ENCODE assay signal across 8 cellular contexts in the genomic region with DNA sequence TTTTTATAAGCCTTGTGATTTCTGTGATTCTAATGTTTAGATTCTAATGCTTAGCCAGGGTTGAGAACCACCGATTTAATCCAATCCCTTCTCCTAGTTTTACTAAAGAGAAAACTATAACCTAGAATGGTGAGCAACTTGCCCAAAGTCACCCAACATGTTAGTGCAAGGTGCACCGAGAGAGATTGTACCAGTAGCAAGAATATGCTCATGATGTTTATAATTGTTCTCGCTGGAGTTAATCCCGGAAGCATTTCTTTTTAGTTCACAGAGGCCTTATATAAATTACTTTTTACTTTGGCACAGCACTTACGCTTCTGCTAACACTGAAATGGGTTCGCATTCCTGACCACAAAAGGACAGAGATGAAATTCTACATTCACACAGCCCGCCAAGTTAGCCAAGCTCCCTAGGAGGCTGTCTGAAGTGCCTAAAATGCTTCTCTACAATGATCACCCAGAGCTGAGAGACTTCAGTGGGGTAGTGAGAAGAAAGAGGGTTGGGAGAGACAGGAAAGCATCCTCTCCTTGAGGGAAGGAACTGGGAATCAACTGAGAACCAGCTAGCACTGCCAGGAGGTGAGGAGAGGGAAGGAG. TPM values are rescaled to one million over a fixed set of nuclear protein-coding genes. Genes with fewer than 3 reads are reported as not detected.
DNase-seq lines count a peak whose midpoint lies in the region; ATAC-seq, FAIRE-seq and TF ChIP-seq lines count a peak whose summit lies in the region.

No MANE protein-coding gene starts in this region.

- POLR2A ChIA-PET in A549 (lab: Yijun Ruan, JAX) (interaction anchor here (0.7 to 1.5 kb wide), 7 partner anchors 9 to 115 kb away, joined by 4 to 10 read pairs (median 5); a partner anchor contains a TSS), MCF 10A (lab: Yijun Ruan, JAX) (interaction anchor here (0.7 to 2.6 kb wide), 6 partner anchors 14 to 216 kb away, joined by 3 to 25 read pairs (median 3); a partner anchor contains a TSS)

- no peak for TF ChIP-seq EP300 in A549 (IDR thresholded peaks at IDR 0.05)

- intact Hi-C loops in MCF 10A (cut with micrococcal nuclease) = no loop called here

- no peaks in the 10 kb centered on the region for H3K9me3 Mint-ChIP-seq in MCF 10A (ENCODE audit: unreplicated experiment)

- no peak for TF ChIP-seq RAD21 in A549 (conservative IDR thresholded peaks at IDR 0.05 in 1 of 2, IDR thresholded peaks at IDR 0.05 in 1 of 2)

- TF ChIP-seq POLR2A in A549 (IDR thresholded peaks at IDR 0.05; ENCODE audit: low read length) = no peak

- WGBS in A549 (ENCODE audit: missing lambda C conversion rate) = 80% methylated on average over 7 of the region's 7 CpGs

- H3K36me3 Mint-ChIP-seq in MCF 10A (ENCODE audit: insufficient read depth, unreplicated experiment) = peaks cover 8% of the 10 kb centered on the region

- no peaks in the 10 kb centered on the region for H3K9me3 ChIP-seq in A549
- H3K9me3 ChIP-seq in mononuclear cell (ENCODE audit: low read depth, low read length) = no peaks in the 10 kb centered on the region

- CTCF ChIA-PET in A549 (lab: Yijun Ruan, JAX) = interaction anchor here (1.0 to 12.3 kb wide), 7 partner anchors 9 to 58 kb away, joined by 3 to 139 read pairs (median 20); a partner anchor contains a TSS
- CTCF ChIA-PET in MCF 10A (lab: Yijun Ruan, JAX) = interaction anchor here (0.6 to 0.7 kb wide), 3 partner anchors 14 to 504 kb away, joined by 3 to 5 read pairs (median 3); a partner anchor contains a TSS

- FAIRE-seq in A549 (lab: Jason Lieb, UNC) = no peak

- ATAC-seq in A549 (no peak), HG03280 (IDR thresholded peaks at IDR 0.05; ENCODE audit: unreplicated experiment) (peak; percentile 2), HG03442 (IDR thresholded peaks at IDR 0.05; ENCODE audit: unreplicated experiment) (no peak), GM21723 (IDR thresholded peaks at IDR 0.05; ENCODE audit: unreplicated experiment) (no peak)

- peak overlapping the region; percentile 93 for H3K4me2 ChIP-seq in A549

- H3K4me1 ChIP-seq in A549 = peaks cover 40% of the 10 kb centered on the region
- H3K4me1 ChIP-seq in mononuclear cell (ENCODE audit: insufficient read depth, low read length) = peaks cover 38% of the 10 kb centered on the region

- TSS peak; percentile 90 for BruUV-seq in MCF 10A (replicated peaks; lab: Mats Ljungman, UMichigan)

- peak overlapping the region; percentile 96 to 97 for H3K27ac ChIP-seq in A549

- peaks cover 1% of the 10 kb centered on the region for H3K27me3 Mint-ChIP-seq in MCF 10A (ENCODE audit: insufficient read depth, unreplicated experiment)

- peaks cover 31% of the 10 kb centered on the region for H3K4me1 Mint-ChIP-seq in MCF 10A (ENCODE audit: insufficient read depth, unreplicated experiment)

- DNase-seq in A549 (ENCODE audit: low read depth in 1 of 2, low spot score in 1 of 2) (peak in 1 of 2 experiments; percentile 24), MCF 10A (ENCODE audit: unreplicated experiment) (no peak), NCI-H226 (no peak)
- no peak for DNase-seq in effector CD8-positive, alpha-beta T cell (lab: John Stamatoyannopoulos, UW)

- no peak for TF ChIP-seq CTCF in A549 (IDR thresholded peaks at IDR 0.05)
- no peak for TF ChIP-seq CTCF in MCF 10A (IDR thresholded peaks at IDR 0.05; ENCODE audit: unreplicated experiment)

- H3K27me3 ChIP-seq in mononuclear cell (ENCODE audit: insufficient read depth, low read length) = no peaks in the 10 kb centered on the region

- H3K27ac Mint-ChIP-seq in MCF 10A (ENCODE audit: low read depth, unreplicated experiment) = peak overlapping the region; percentile 79

- peak overlapping the region; percentile 86 for H3K4me3 ChIP-seq in A549
- H3K4me3 ChIP-seq in mononuclear cell (ENCODE audit: low read length) = peak overlapping the region; percentile 95

- peak overlapping the region; percentile 80 for H3K4me3 Mint-ChIP-seq in MCF 10A (ENCODE audit: unreplicated experiment)

TF ChIP-seq in A549, 52 proteins besides CTCF, POLR2A, EP300 and RAD21:
- TF ChIP-seq, protein P1, sequence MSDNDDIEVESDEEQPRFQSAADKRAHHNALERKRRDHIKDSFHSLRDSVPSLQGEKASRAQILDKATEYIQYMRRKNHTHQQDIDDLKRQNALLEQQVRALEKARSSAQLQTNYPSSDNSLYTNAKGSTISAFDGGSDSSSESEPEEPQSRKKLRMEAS (IDR thresholded peaks at IDR 0.05) = no peak
- TF ChIP-seq FOSL2 (IDR thresholded peaks at IDR 0.05) = no peak
- TF ChIP-seq FOSL2 (CRISPR knock-in tag; IDR thresholded peaks at IDR 0.05) = no peak
- TF ChIP-seq ZNF302 (CRISPR knock-in tag; IDR thresholded peaks at IDR 0.05) = no peak
- TF ChIP-seq HOXB5 (CRISPR knock-in tag; IDR thresholded peaks at IDR 0.05) = no peak
- no peak for TF ChIP-seq MYC (IDR thresholded peaks at IDR 0.05; ENCODE audit: borderline replicate concordance, low read length)
- TF ChIP-seq CBX2 (IDR thresholded peaks at IDR 0.05; ENCODE audit: borderline replicate concordance, low read depth) = no peak
- TF ChIP-seq, protein P2, sequence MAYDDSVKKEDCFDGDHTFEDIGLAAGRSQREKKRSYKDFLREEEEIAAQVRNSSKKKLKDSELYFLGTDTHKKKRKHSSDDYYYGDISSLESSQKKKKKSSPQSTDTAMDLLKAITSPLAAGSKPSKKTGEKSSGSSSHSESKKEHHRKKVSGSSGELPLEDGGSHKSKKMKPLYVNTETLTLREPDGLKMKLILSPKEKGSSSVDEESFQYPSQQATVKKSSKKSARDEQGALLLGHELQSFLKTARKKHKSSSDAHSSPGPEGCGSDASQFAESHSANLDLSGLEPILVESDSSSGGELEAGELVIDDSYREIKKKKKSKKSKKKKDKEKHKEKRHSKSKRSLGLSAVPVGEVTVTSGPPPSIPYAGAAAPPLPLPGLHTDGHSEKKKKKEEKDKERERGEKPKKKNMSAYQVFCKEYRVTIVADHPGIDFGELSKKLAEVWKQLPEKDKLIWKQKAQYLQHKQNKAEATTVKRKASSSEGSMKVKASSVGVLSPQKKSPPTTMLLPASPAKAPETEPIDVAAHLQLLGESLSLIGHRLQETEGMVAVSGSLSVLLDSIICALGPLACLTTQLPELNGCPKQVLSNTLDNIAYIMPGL (CRISPR knock-in tag; IDR thresholded peaks at IDR 0.05; ENCODE audit: borderline replicate concordance) = no peak
- no peak for TF ChIP-seq RFX5 (IDR thresholded peaks at IDR 0.05)
- TF ChIP-seq SMC3 (IDR thresholded peaks at IDR 0.05) = no peak
- TF ChIP-seq KDM5A (IDR thresholded peaks at IDR 0.05) = no peak
- TF ChIP-seq, protein P3, sequence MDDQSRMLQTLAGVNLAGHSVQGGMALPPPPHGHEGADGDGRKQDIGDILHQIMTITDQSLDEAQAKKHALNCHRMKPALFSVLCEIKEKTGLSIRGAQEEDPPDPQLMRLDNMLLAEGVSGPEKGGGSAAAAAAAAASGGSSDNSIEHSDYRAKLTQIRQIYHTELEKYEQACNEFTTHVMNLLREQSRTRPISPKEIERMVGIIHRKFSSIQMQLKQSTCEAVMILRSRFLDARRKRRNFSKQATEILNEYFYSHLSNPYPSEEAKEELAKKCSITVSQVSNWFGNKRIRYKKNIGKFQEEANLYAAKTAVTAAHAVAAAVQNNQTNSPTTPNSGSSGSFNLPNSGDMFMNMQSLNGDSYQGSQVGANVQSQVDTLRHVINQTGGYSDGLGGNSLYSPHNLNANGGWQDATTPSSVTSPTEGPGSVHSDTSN (IDR thresholded peaks at IDR 0.05) = no peak
- TF ChIP-seq TP53 (CRISPR knock-in tag; IDR thresholded peaks at IDR 0.05) = no peak

RNA-seq across cellular contexts. Expression of a gene that starts 0.6 kb away (rescaled TPM):
- polyA plus RNA-seq in A549 (2011; rRNA removed) = 112 and 115 TPM in 2 replicates
- 261 and 312 TPM in 2 replicates for polyA plus RNA-seq in A549 (2012; cell fraction: cytosol; rRNA removed)
- polyA plus RNA-seq in A549 (2012; cell fraction: nucleus; rRNA removed) = 103 and 115 TPM in 2 replicates
- 129 to 138 TPM (median 134 TPM) in 3 replicates for polyA plus RNA-seq in A549 (2017; fragmentation: RNase III; extraction: RNeasy Plus Mini Kit Qiagen cat#74134 plus additional on column Dnase treatment)
- 45.1 and 64.8 TPM in 2 replicates for polyA minus RNA-seq in A549 (2011; rRNA and poly(A)+ RNA removed)
- total RNA-seq in MCF 10A (2022) = 75.8 and 84.3 TPM in 2 replicates
- total RNA-seq in mononuclear cell = 61.8 TPM

RNA-seq across cellular contexts. Expression of a gene that starts 4.9 kb away (rescaled TPM):
- polyA plus RNA-seq in A549 (2011; rRNA removed) = 8.1 and 9.1 TPM in 2 replicates
- 7.8 and 8.3 TPM in 2 replicates for polyA plus RNA-seq in A549 (2012; cell fraction: cytosol; rRNA removed)
- polyA plus RNA-seq in A549 (2012; cell fraction: nucleus; rRNA removed) = 28.7 and 33.2 TPM in 2 replicates
- polyA plus RNA-seq in A549 (2017; fragmentation: RNase III; extraction: RNeasy Plus Mini Kit Qiagen cat#74134 plus additional on column Dnase treatment) = 3.4 to 5.4 TPM (median 4.1 TPM) in 3 replicates
- 7.1 and 7.8 TPM in 2 replicates for polyA minus RNA-seq in A549 (2011; rRNA and poly(A)+ RNA removed)
- total RNA-seq in MCF 10A (2022) = 2.5 and 3.9 TPM in 2 replicates
- total RNA-seq in mononuclear cell = 3.0 TPM

RNA-seq across cellular contexts. Expression of a gene that starts 7.6 kb away (rescaled TPM):
- polyA plus RNA-seq in A549 (2011; rRNA removed) (1.1 and 1.4 TPM in 2 replicates), A549 (2017; fragmentation: RNase III; extraction: RNeasy Plus Mini Kit Qiagen cat#74134 plus additional on column Dnase treatment) (1.7 to 2.0 TPM (median 1.9 TPM) in 3 replicates)
- polyA plus RNA-seq in A549 (2012; cell fraction: cytosol; rRNA removed) = 0.66 and 1.2 TPM in 2 replicates
- polyA plus RNA-seq in A549 (2012; cell fraction: nucleus; rRNA removed) = 7.3 and 8.5 TPM in 2 replicates
- 1.5 and 2.8 TPM in 2 replicates for polyA minus RNA-seq in A549 (2011; rRNA and poly(A)+ RNA removed)
- total RNA-seq in MCF 10A (2022) (2.1 and 3.0 TPM in 2 replicates), mononuclear cell (2.0 TPM)

RNA-seq across cellular contexts. Expression of a gene that starts 13.5 kb away (rescaled TPM):
- polyA plus RNA-seq in A549 (2011; rRNA removed) = 512 and 724 TPM in 2 replicates
- 639 and 645 TPM in 2 replicates for polyA plus RNA-seq in A549 (2012; cell fraction: cytosol; rRNA removed)
- 264 and 317 TPM in 2 replicates for polyA plus RNA-seq in A549 (2012; cell fraction: nucleus; rRNA removed)
- polyA plus RNA-seq in A549 (2017; fragmentation: RNase III; extraction: RNeasy Plus Mini Kit Qiagen cat#74134 plus additional on column Dnase treatment) = 493 to 547 TPM (median 530 TPM) in 3 replicates
- polyA minus RNA-seq in A549 (2011; rRNA and poly(A)+ RNA removed) = 238 and 252 TPM in 2 replicates
- total RNA-seq in MCF 10A (2022) = 552 and 724 TPM in 2 replicates
- 184 TPM for total RNA-seq in mononuclear cell

RNA-seq across cellular contexts. Expression of a gene that starts 27.7 kb away (rescaled TPM):
- polyA plus RNA-seq in A549 (2011; rRNA removed) (1.2 and 1.4 TPM in 2 replicates), A549 (2017; fragmentation: RNase III; extraction: RNeasy Plus Mini Kit Qiagen cat#74134 plus additional on column Dnase treatment) (2.8 to 3.6 TPM (median 3.1 TPM) in 3 replicates)
- polyA plus RNA-seq in A549 (2012; cell fraction: cytosol; rRNA removed) = 4.5 and 5.5 TPM in 2 replicates
- 3.1 and 4.5 TPM in 2 replicates for polyA plus RNA-seq in A549 (2012; cell fraction: nucleus; rRNA removed)
- polyA minus RNA-seq in A549 (2011; rRNA and poly(A)+ RNA removed) = 3.1 and 3.3 TPM in 2 replicates
- total RNA-seq in MCF 10A (2022) (1.9 TPM in 2 replicates), mononuclear cell (1.8 TPM)
